11 cellular contexts compared by ENCODE assay signal in genomic region chr12:31368666-31369361, GRCh38. TPM values are rescaled to one million over a fixed set of nuclear protein-coding genes. Genes with fewer than 3 reads are reported as not detected.
A peak's percentile ranks its signal among the peaks of the same experiment; 100 is the strongest.
DNase-seq lines count a peak whose midpoint lies in the region; ATAC-seq and TF ChIP-seq lines count a peak whose summit lies in the region.
"Had no signal": no experiment of that assay in that cellular context is flagged by ENCODE, and none has a peak within 500 bp of the region (broad histone marks: within the 10 kb centered on the region; RNA-seq: fewer than 3 reads in every experiment).

No MANE protein-coding gene starts in this region.

- TF ChIP-seq CTCF in WTC11 (IDR thresholded peaks at IDR 0.05): no peak

- H3K9ac ChIP-seq in BLaER1 treated with 17β-estradiol and CSF1 and Interleukin-3, amounts not matched to agents 10 nM and 100 nM: no peak overlapping the region
- no peak overlapping the region for H3K9ac ChIP-seq in mesenchymal stem cell (ENCODE audit: low read length)
- H3K9ac ChIP-seq: BLaER1 had no signal

- H3K4ac ChIP-seq in mesenchymal stem cell (ENCODE audit: low read depth in 1 of 2, low read length in 2 of 2): peak overlapping the region in 1 of 2 experiments; percentile 79

- H3K14ac ChIP-seq in mesenchymal stem cell (ENCODE audit: low read length in 2 of 2): no peak overlapping the region

- WGBS in mesenchymal stem cell: 31% methylated on average over 7 of the region's 8 CpGs

- no peaks in the 10 kb centered on the region for H3K9me3 Mint-ChIP-seq in WTC11
- H3K9me3 Mint-ChIP-seq: activated B cell treated with CpG ODN at 0.5 μM for 24 hours had no signal

- H2BK12ac ChIP-seq in mesenchymal stem cell (ENCODE audit: low read length in 2 of 2): peak overlapping the region in 1 of 2 experiments; percentile 82

- H3K27me3 Mint-ChIP-seq in WTC11 (ENCODE audit: low read depth): no peaks in the 10 kb centered on the region
- H3K27me3 Mint-ChIP-seq: activated B cell treated with CpG ODN at 0.5 μM for 24 hours had no signal

- POLR2A ChIA-PET in WTC11 (lab: Charles Lee): interaction anchor here (0.5 to 2.1 kb wide), 6 partner anchors 11 to 284 kb away, joined by 3 to 26 read pairs (median 7); partner anchors contain the start of gene SINHCAF

- H3K36me3 ChIP-seq in BLaER1 treated with 17β-estradiol and CSF1 and Interleukin-3, amounts not matched to agents 10 nM and 100 nM: no peaks in the 10 kb centered on the region
- no peaks in the 10 kb centered on the region for H3K36me3 ChIP-seq in mesenchymal stem cell (ENCODE audit: control insufficient read depth in 1 of 2, insufficient read depth in 2 of 2, low read depth in 1 of 2, low read length in 2 of 2)
- H3K36me3 ChIP-seq: BLaER1 had no signal

- H2BK120ac ChIP-seq in mesenchymal stem cell (ENCODE audit: low read depth, low read length): no peak overlapping the region

- H2AFZ ChIP-seq in mesenchymal stem cell (ENCODE audit: low read depth, low read length): no peak overlapping the region

- H3K23ac ChIP-seq in mesenchymal stem cell (ENCODE audit: low read length in 2 of 2): no peak overlapping the region

- no peak overlapping the region; a peak in 1 of 22 replicates for H3K27ac ChIP-seq in BLaER1 treated with 17β-estradiol and CSF1 and Interleukin-3, amounts not matched to agents 10 nM and 100 nM
- H3K27ac ChIP-seq in mesenchymal stem cell (ENCODE audit: low read length, poor library complexity, severe bottlenecking): no peak overlapping the region
- H3K27ac ChIP-seq: BLaER1 had no signal

- H3K79me1 ChIP-seq in mesenchymal stem cell (replicated peaks; ENCODE audit: low read length, poor library complexity, severe bottlenecking): no peaks in the 10 kb centered on the region

- H2BK5ac ChIP-seq in mesenchymal stem cell (ENCODE audit: low read depth, low read length, poor library complexity, severe bottlenecking): no peak overlapping the region

- no peaks in the 10 kb centered on the region for H4K20me1 ChIP-seq in BLaER1 treated with 17β-estradiol and CSF1 and Interleukin-3, amounts not matched to agents 10 nM and 100 nM
- H4K20me1 ChIP-seq: BLaER1 had no signal

- CTCF ChIA-PET in WTC11 (lab: Charles Lee): interaction anchor here (0.6 to 1.5 kb wide), 4 partner anchors 31 to 97 kb away, joined by 3 read pairs; no protein-coding TSS in a partner anchor

- H3K9me3 ChIP-seq in BLaER1 treated with 17β-estradiol and CSF1 and Interleukin-3, amounts not matched to agents 10 nM and 100 nM (replicated peaks in 1 of 11): no peaks in the 10 kb centered on the region
- H3K9me3 ChIP-seq in mesenchymal stem cell (ENCODE audit: control insufficient read depth, low read length): no peaks in the 10 kb centered on the region
- H3K9me3 ChIP-seq: BLaER1 had no signal

- H3K4me1 ChIP-seq in BLaER1 treated with 17β-estradiol and CSF1 and Interleukin-3, amounts not matched to agents 10 nM and 100 nM: peaks cover 3 to 27% (median 19%) of the 10 kb centered on the region in 10 experiments
- H3K4me1 ChIP-seq in mesenchymal stem cell (ENCODE audit: control insufficient read depth, insufficient read depth, low read depth, low read length): peaks cover 2% of the 10 kb centered on the region

- H2AK5ac ChIP-seq in mesenchymal stem cell (ENCODE audit: low read length, severe bottlenecking): no peak overlapping the region

- no peaks in the 10 kb centered on the region for H3K36me3 Mint-ChIP-seq in WTC11

- no peak overlapping the region for H3K4me3 ChIP-seq in BLaER1 treated with 17β-estradiol and CSF1 and Interleukin-3, amounts not matched to agents 10 nM and 100 nM
- no peak overlapping the region for H3K4me3 ChIP-seq in mesenchymal stem cell (ENCODE audit: insufficient read depth in 1 of 2, low read depth in 1 of 2, low read length in 2 of 2)
- H3K4me3 ChIP-seq: BLaER1 had no signal

- peaks cover 55% of the 10 kb centered on the region for H3K4me1 Mint-ChIP-seq in WTC11
- H3K4me1 Mint-ChIP-seq: activated B cell treated with CpG ODN at 0.5 μM for 24 hours had no signal

- DNase-seq in HT-29 (ENCODE audit: low spot score) (peak; percentile 64), WTC11 (ENCODE audit: low spot score) (peak; percentile 33), mesenchymal stem cell (peak; percentile 36), amniotic stem cell (lab: John Stamatoyannopoulos, UW) (no peak), NAMALWA (ENCODE audit: low spot score) (no peak)
- DNase-seq: activated B cell treated with CpG ODN at 0.5 μM for 24 hours, NCI-H1105 treated with DMSO at 0.1 percent for 48 hours had no signal

- H4K8ac ChIP-seq in mesenchymal stem cell (ENCODE audit: low read length): peak overlapping the region; percentile 55

- ATAC-seq in WTC11: peak; percentile 12
- no peak for ATAC-seq in GM21619 (IDR thresholded peaks at IDR 0.05; ENCODE audit: unreplicated experiment)
- ATAC-seq in HG03460 (IDR thresholded peaks at IDR 0.05; ENCODE audit: unreplicated experiment): no peak

- H3K4me2 ChIP-seq in BLaER1 treated with 17β-estradiol and CSF1 and Interleukin-3, amounts not matched to agents 10 nM and 100 nM: peak overlapping the region in 7 of 11 experiments; percentile 15 to 58 (median 40); a peak in 14 of 22 replicates
- H3K4me2 ChIP-seq in mesenchymal stem cell (ENCODE audit: low read length, poor library complexity, severe bottlenecking): no peak overlapping the region
- H3K4me2 ChIP-seq: BLaER1 had no signal

- H3K18ac ChIP-seq in mesenchymal stem cell (ENCODE audit: low read depth in 1 of 2, low read length in 2 of 2): peak overlapping the region in 1 of 2 experiments; percentile 80

- peak overlapping the region; percentile 70 for H3K4me3 Mint-ChIP-seq in WTC11
- H3K4me3 Mint-ChIP-seq: activated B cell treated with CpG ODN at 0.5 μM for 24 hours had no signal

- peak overlapping the region; percentile 100 for H3K27ac Mint-ChIP-seq in WTC11
- H3K27ac Mint-ChIP-seq: activated B cell treated with CpG ODN at 0.5 μM for 24 hours had no signal

- no peaks in the 10 kb centered on the region for H3K27me3 ChIP-seq in BLaER1 treated with 17β-estradiol and CSF1 and Interleukin-3, amounts not matched to agents 10 nM and 100 nM
- peaks cover 0 to 2% of the 10 kb centered on the region in 2 experiments for H3K27me3 ChIP-seq in mesenchymal stem cell (ENCODE audit: control insufficient read depth in 1 of 2, insufficient read depth in 1 of 2, low read length in 2 of 2)
- H3K27me3 ChIP-seq: BLaER1 had no signal

- no peak overlapping the region for H4K91ac ChIP-seq in mesenchymal stem cell (ENCODE audit: low read length)

- no peak overlapping the region for H2BK15ac ChIP-seq in mesenchymal stem cell (ENCODE audit: low read depth, poor library complexity, severe bottlenecking)

TF ChIP-seq in WTC11, 78 proteins besides CTCF, POLR2A, EP300 and RAD21 (continues in another document):
- TF ChIP-seq CREB1 (CRISPR knock-in tag; IDR thresholded peaks at IDR 0.05) (no peak), E2F1 (CRISPR knock-in tag; IDR thresholded peaks at IDR 0.05) (no peak), IRF1 (CRISPR knock-in tag; IDR thresholded peaks at IDR 0.05) (no peak), ZNF232 (CRISPR knock-in tag; IDR thresholded peaks at IDR 0.05) (no peak), ZNF317 (CRISPR knock-in tag; IDR thresholded peaks at IDR 0.05; ENCODE audit: borderline replicate concordance, low read depth) (no peak), STAT6 (CRISPR knock-in tag; conservative IDR thresholded peaks at IDR 0.05; ENCODE audit: low read depth) (no peak), CBFB (CRISPR knock-in tag; IDR thresholded peaks at IDR 0.05; ENCODE audit: low read depth) (no peak), USF2 (CRISPR knock-in tag; IDR thresholded peaks at IDR 0.05) (no peak)

RNA-seq across cellular contexts. Expression of gene SINHCAF, which starts 42.9 kb away (rescaled TPM):
- total RNA-seq in HT-29 (2014; rRNA removed; shearing (Covaris generic)): 88.0 and 104 TPM in 2 replicates
- 407 to 438 TPM (median 424 TPM) in 3 replicates for total RNA-seq in WTC11 (2021)
- polyA plus RNA-seq in mesenchymal stem cell (2013, experiment 1 of 2): 33.9 TPM
- 34.9 TPM for polyA plus RNA-seq in mesenchymal stem cell (2013, experiment 2 of 2)

Comparison
In these comparisons a context has a peak if more than half of its experiments do, and no peak if none do; other contexts are left out.
1. DNase-seq: peak in HT-29 (single experiment), WTC11 (single experiment) and mesenchymal stem cell (single experiment); none in amniotic stem cell (single experiment) and NAMALWA (single experiment).